Comparison of ENCODE assay signal across 8 cellular contexts in genomic region chr22:50691521-50691920, GRCh38. TPM values are rescaled to one million over a fixed set of nuclear protein-coding genes. Genes with fewer than 3 reads are reported as not detected.
A peak's percentile ranks its signal among the peaks of the same experiment; 100 is the strongest.
DNase-seq lines count a peak whose midpoint lies in the region; ATAC-seq lines count a peak whose summit lies in the region.

No MANE protein-coding gene starts in this region.

- POLR2A ChIA-PET in activated CD4-positive, alpha-beta memory T cell treated with anti-CD3 and anti-CD28 coated beads, Interleukin-2, amount 10 ng/mL, durations not matched to agents 7 days and 5 days (lab: Charles Lee) = interaction anchor here (1.0 kb wide), 1 partner anchor 152 kb away, joined by 3 read pairs; no protein-coding TSS in a partner anchor

- H3K4me1 Mint-ChIP-seq in activated CD4-positive, alpha-beta memory T cell treated with anti-CD3 and anti-CD28 coated beads, Interleukin-2, amount 10 ng/mL, durations not matched to agents 7 days and 5 days = peaks cover 16% of the 10 kb centered on the region
- H3K4me1 Mint-ChIP-seq in immature natural killer cell = no peaks in the 10 kb centered on the region

- CTCF ChIA-PET in activated CD4-positive, alpha-beta memory T cell treated with anti-CD3 and anti-CD28 coated beads, Interleukin-2, amount 10 ng/mL, durations not matched to agents 7 days and 5 days (lab: Charles Lee) = interaction anchor here (1.0 to 2.0 kb wide), 3 partner anchors 43 to 70 kb away, joined by 3 to 10 read pairs (median 3); no protein-coding TSS in a partner anchor

- no peak overlapping the region for H3K4me3 Mint-ChIP-seq in activated CD4-positive, alpha-beta memory T cell treated with anti-CD3 and anti-CD28 coated beads, Interleukin-2, amount 10 ng/mL, durations not matched to agents 7 days and 5 days
- H3K4me3 Mint-ChIP-seq in immature natural killer cell = no peak overlapping the region

- DNase-seq in SIG-M5 treated with dmso at 0.1 percent for 504 hours (lab: John Stamatoyannopoulos, UW; ENCODE audit: unreplicated experiment) (peak; percentile 49), SIG-M5 (lab: John Stamatoyannopoulos, UW) (no peak), LoVo (ENCODE audit: low spot score) (peak; percentile 35), immature natural killer cell (peak; percentile 10 to 34 (median 24)), NCI-H774 (lab: John Stamatoyannopoulos, UW) (no peak), NCI-H146 (lab: John Stamatoyannopoulos, UW) (no peak)
- peak; percentile 58 for DNase-seq in activated CD4-positive, alpha-beta memory T cell treated with anti-CD3 and anti-CD28 coated beads, Interleukin-2, amount 10 ng/mL, durations not matched to agents 7 days and 5 days

- no peak for ATAC-seq in GM21423 (IDR thresholded peaks at IDR 0.05; ENCODE audit: unreplicated experiment)

- H3K36me3 Mint-ChIP-seq in activated CD4-positive, alpha-beta memory T cell treated with anti-CD3 and anti-CD28 coated beads, Interleukin-2, amount 10 ng/mL, durations not matched to agents 7 days and 5 days (ENCODE audit: low read depth) = no peaks in the 10 kb centered on the region
- H3K36me3 Mint-ChIP-seq in immature natural killer cell = no peaks in the 10 kb centered on the region

- H3K27me3 Mint-ChIP-seq in activated CD4-positive, alpha-beta memory T cell treated with anti-CD3 and anti-CD28 coated beads, Interleukin-2, amount 10 ng/mL, durations not matched to agents 7 days and 5 days = peaks cover 16% of the 10 kb centered on the region
- H3K27me3 Mint-ChIP-seq in immature natural killer cell (ENCODE audit: low read depth in 3 of 3) = peaks cover 0 to 5% (median 1%) of the 10 kb centered on the region in 3 donors

- H3K9me3 Mint-ChIP-seq in activated CD4-positive, alpha-beta memory T cell treated with anti-CD3 and anti-CD28 coated beads, Interleukin-2, amount 10 ng/mL, durations not matched to agents 7 days and 5 days = no peaks in the 10 kb centered on the region
- peaks cover 0 to 5% (median 0%) of the 10 kb centered on the region in 6 donors for H3K9me3 Mint-ChIP-seq in immature natural killer cell

- H3K27ac Mint-ChIP-seq in activated CD4-positive, alpha-beta memory T cell treated with anti-CD3 and anti-CD28 coated beads, Interleukin-2, amount 10 ng/mL, durations not matched to agents 7 days and 5 days = no peak overlapping the region
- H3K27ac Mint-ChIP-seq in immature natural killer cell = no peak overlapping the region

RNA-seq across cellular contexts. Expression of gene SHANK3, which starts 18.9 kb away (rescaled TPM):
- total RNA-seq in activated CD4-positive, alpha-beta memory T cell treated with anti-CD3 and anti-CD28 coated beads, Interleukin-2, amount 10 ng/mL, durations not matched to agents 7 days and 5 days = under 1 TPM in 1 of 2 experiments, not detected in 1; 0.08 TPM
- not detected for polyA plus RNA-seq in immature natural killer cell

RNA-seq across cellular contexts. Expression of gene ACR, which starts 46.5 kb away (rescaled TPM):
- not detected for total RNA-seq in activated CD4-positive, alpha-beta memory T cell treated with anti-CD3 and anti-CD28 coated beads, Interleukin-2, amount 10 ng/mL, durations not matched to agents 7 days and 5 days
- not detected for polyA plus RNA-seq in immature natural killer cell

Comparison
In these comparisons a context has a peak if more than half of its experiments do, and no peak if none do; other contexts are left out.
1. DNase-seq: peak in SIG-M5 treated with dmso at 0.1 percent for 504 hours (single experiment), LoVo (single experiment), activated CD4-positive, alpha-beta memory T cell treated with anti-CD3 and anti-CD28 coated beads, Interleukin-2, amount 10 ng/mL, durations not matched to agents 7 days and 5 days (single experiment) and immature natural killer cell (3 of 3); none in SIG-M5 (single experiment), NCI-H774 (single experiment) and NCI-H146 (single experiment).